Comparison of ENCODE assay signal across 13 cellular contexts in genomic region chr7:105000927-105001336, GRCh38. TPM values are rescaled to one million over a fixed set of nuclear protein-coding genes. Genes with fewer than 3 reads are reported as not detected.
DNase-seq lines count a peak whose midpoint lies in the region; ATAC-seq and TF ChIP-seq lines count a peak whose summit lies in the region.
"Had no signal": no experiment of that assay in that cellular context is flagged by ENCODE, and none has a peak within 500 bp of the region (broad histone marks: within the 10 kb centered on the region; RNA-seq: fewer than 3 reads in every experiment).

No MANE protein-coding gene starts in this region.

- H3K27ac Mint-ChIP-seq in activated CD4-positive, alpha-beta memory T cell treated with anti-CD3 and anti-CD28 coated beads, Interleukin-2, amount 10 ng/mL, durations not matched to agents 7 days and 5 days = peak overlapping the region; percentile 49
- no peak overlapping the region for H3K27ac Mint-ChIP-seq in activated CD4-positive, alpha-beta memory T cell treated with anti-CD3 and anti-CD28 coated beads for 36 hours
- H3K27ac Mint-ChIP-seq in stimulated activated memory B cell treated with anti-CD40 and anti-IgM and Interleukin-4, amounts not matched to agents 10 μg/mL and 1 μg/mL and 100 μg/mL, for 72 hours = peak overlapping the region; percentile 41

- H3K4me3 ChIP-seq in Panc1 (ENCODE audit: low read depth in 2 of 2, low read length in 2 of 2) = no peak overlapping the region
- no peak overlapping the region for H3K4me3 ChIP-seq in gastroesophageal sphincter

- no peaks in the 10 kb centered on the region for H3K9me3 ChIP-seq in Panc1 (ENCODE audit: control insufficient read depth, insufficient read depth, low read depth, low read length)
- H3K9me3 ChIP-seq in gastroesophageal sphincter = no peaks in the 10 kb centered on the region

- intact Hi-C loops in activated CD4-positive, alpha-beta memory T cell treated with anti-CD3 and anti-CD28 coated beads for 36 hours (cut with micrococcal nuclease) = no loop called here
- intact Hi-C loops in Panc1 (cut with micrococcal nuclease; ENCODE audit: unreplicated experiment) = no loop called here

- H3K9me3 Mint-ChIP-seq in activated CD4-positive, alpha-beta memory T cell treated with anti-CD3 and anti-CD28 coated beads, Interleukin-2, amount 10 ng/mL, durations not matched to agents 7 days and 5 days = no peaks in the 10 kb centered on the region
- H3K9me3 Mint-ChIP-seq in activated CD4-positive, alpha-beta memory T cell treated with anti-CD3 and anti-CD28 coated beads for 36 hours = no peaks in the 10 kb centered on the region
- H3K9me3 Mint-ChIP-seq in stimulated activated memory B cell treated with anti-CD40 and anti-IgM and Interleukin-4, amounts not matched to agents 10 μg/mL and 1 μg/mL and 100 μg/mL, for 72 hours = no peaks in the 10 kb centered on the region
- H3K9me3 Mint-ChIP-seq: nephron had no signal

- no TSS peak for BruUV-seq in Panc1 (replicated peaks; lab: Mats Ljungman, UMichigan)

- ATAC-seq in Panc1 (peak; percentile 42; the same call in 1 of the 2 replicates), gastroesophageal sphincter (no peak)
- ATAC-seq in stimulated activated memory B cell treated with anti-CD40 and anti-IgM and Interleukin-4, amounts not matched to agents 10 μg/mL and 1 μg/mL and 100 μg/mL, for 72 hours = no peak
- ATAC-seq: HCT116 had no signal

- no peak overlapping the region for H3K4me3 Mint-ChIP-seq in activated CD4-positive, alpha-beta memory T cell treated with anti-CD3 and anti-CD28 coated beads, Interleukin-2, amount 10 ng/mL, durations not matched to agents 7 days and 5 days
- H3K4me3 Mint-ChIP-seq in activated CD4-positive, alpha-beta memory T cell treated with anti-CD3 and anti-CD28 coated beads for 36 hours = no peak overlapping the region
- H3K4me3 Mint-ChIP-seq in stimulated activated memory B cell treated with anti-CD40 and anti-IgM and Interleukin-4, amounts not matched to agents 10 μg/mL and 1 μg/mL and 100 μg/mL, for 72 hours = no peak overlapping the region
- H3K4me3 Mint-ChIP-seq: nephron had no signal

- DNase-seq in activated CD4-positive, alpha-beta memory T cell treated with anti-CD3 and anti-CD28 coated beads, Interleukin-2, amount 10 ng/mL, durations not matched to agents 7 days and 5 days = no peak
- DNase-seq in activated CD4-positive, alpha-beta memory T cell treated with anti-CD3 and anti-CD28 coated beads for 36 hours = no peak
- no peak for DNase-seq in Panc1 (ENCODE audit: low read depth, low spot score)
- DNase-seq in NOMO-1 (lab: John Stamatoyannopoulos, UW; ENCODE audit: unreplicated experiment in 2 of 2) = no peak
- DNase-seq in HuH-7 (ENCODE audit: low spot score) = no peak
- DNase-seq in central memory CD4-positive, alpha-beta T cell = no peak
- DNase-seq: NCI-H1694 treated with DMSO at 0.1 percent for 48 hours, NCI-H526 treated with DMSO at 0.1 percent for 48 hours, T-helper 9 cell had no signal

- peaks cover 48% of the 10 kb centered on the region for H3K4me1 ChIP-seq in Panc1 (ENCODE audit: control insufficient read depth, insufficient read depth, low read length)
- peaks cover 33 to 100% (median 44%) of the 10 kb centered on the region in 3 donors for H3K4me1 ChIP-seq in gastroesophageal sphincter

- H3K27ac ChIP-seq in Panc1 (ENCODE audit: low read length) = no peak overlapping the region
- H3K27ac ChIP-seq in gastroesophageal sphincter = peak overlapping the region in 3 of 4 donors; percentile 49 to 98 (median 52)

- TF ChIP-seq POLR2A in gastroesophageal sphincter (IDR thresholded peaks at IDR 0.05) = no peak

- H3K27me3 Mint-ChIP-seq in activated CD4-positive, alpha-beta memory T cell treated with anti-CD3 and anti-CD28 coated beads, Interleukin-2, amount 10 ng/mL, durations not matched to agents 7 days and 5 days = no peaks in the 10 kb centered on the region
- no peaks in the 10 kb centered on the region for H3K27me3 Mint-ChIP-seq in activated CD4-positive, alpha-beta memory T cell treated with anti-CD3 and anti-CD28 coated beads for 36 hours
- no peaks in the 10 kb centered on the region for H3K27me3 Mint-ChIP-seq in stimulated activated memory B cell treated with anti-CD40 and anti-IgM and Interleukin-4, amounts not matched to agents 10 μg/mL and 1 μg/mL and 100 μg/mL, for 72 hours

- POLR2A ChIA-PET in activated CD4-positive, alpha-beta memory T cell treated with anti-CD3 and anti-CD28 coated beads, Interleukin-2, amount 10 ng/mL, durations not matched to agents 7 days and 5 days (lab: Charles Lee) = interaction anchor here (3.1 to 19.3 kb wide), 4 partner anchors 10 to 15 kb away, joined by 17 to 822 read pairs (median 22); partner anchors contain the start of gene KMT2E
- POLR2A ChIA-PET in activated CD4-positive, alpha-beta memory T cell treated with anti-CD3 and anti-CD28 coated beads for 36 hours (lab: Charles Lee) = interaction anchor here (2.6 kb wide), 1 partner anchor 11 kb away, joined by 18 read pairs; no protein-coding TSS in a partner anchor
- POLR2A ChIA-PET in Panc1 (lab: Charles Lee) = interaction anchor here (0.7 to 1.3 kb wide), 2 partner anchors 10 to 12 kb away, joined by 3 to 4 read pairs; no protein-coding TSS in a partner anchor

- H3K36me3 ChIP-seq in Panc1 (ENCODE audit: control insufficient read depth, insufficient read depth, low read length) (peaks cover 5% of the 10 kb centered on the region; the same call in 1 of the 2 replicates), gastroesophageal sphincter (no peaks in the 10 kb centered on the region)

- no peaks in the 10 kb centered on the region for H3K27me3 ChIP-seq in Panc1 (ENCODE audit: control insufficient read depth, insufficient read depth, low read length)
- no peaks in the 10 kb centered on the region for H3K27me3 ChIP-seq in gastroesophageal sphincter

- TF ChIP-seq CTCF in Panc1 (IDR thresholded peaks at IDR 0.05) (no peak), gastroesophageal sphincter (IDR thresholded peaks at IDR 0.05) (no peak)

- CTCF ChIA-PET in activated CD4-positive, alpha-beta memory T cell treated with anti-CD3 and anti-CD28 coated beads, Interleukin-2, amount 10 ng/mL, durations not matched to agents 7 days and 5 days (lab: Charles Lee) = interaction anchor here (1.3 to 7.6 kb wide), 2 partner anchors 8 to 18 kb away, joined by 3 to 66 read pairs; no protein-coding TSS in a partner anchor
- CTCF ChIA-PET in activated CD4-positive, alpha-beta memory T cell treated with anti-CD3 and anti-CD28 coated beads for 36 hours (lab: Charles Lee) = interaction anchor here (0.8 kb wide), 1 partner anchor 20 kb away, joined by 3 read pairs; no protein-coding TSS in a partner anchor
- CTCF ChIA-PET in Panc1 (lab: Charles Lee) = no interaction called here

- WGBS in gastroesophageal sphincter (ENCODE audit: low coverage in 1 of 2), 2 donors = 80 to 91% methylated on average over 1 to 7 of the region's 18 CpGs

- H3K36me3 Mint-ChIP-seq in activated CD4-positive, alpha-beta memory T cell treated with anti-CD3 and anti-CD28 coated beads, Interleukin-2, amount 10 ng/mL, durations not matched to agents 7 days and 5 days (ENCODE audit: low read depth) = peaks cover 51% of the 10 kb centered on the region
- H3K36me3 Mint-ChIP-seq in activated CD4-positive, alpha-beta memory T cell treated with anti-CD3 and anti-CD28 coated beads for 36 hours = peaks cover 24% of the 10 kb centered on the region
- H3K36me3 Mint-ChIP-seq in stimulated activated memory B cell treated with anti-CD40 and anti-IgM and Interleukin-4, amounts not matched to agents 10 μg/mL and 1 μg/mL and 100 μg/mL, for 72 hours = peaks cover 44% of the 10 kb centered on the region

- H3K4me1 Mint-ChIP-seq in activated CD4-positive, alpha-beta memory T cell treated with anti-CD3 and anti-CD28 coated beads, Interleukin-2, amount 10 ng/mL, durations not matched to agents 7 days and 5 days = peaks cover 75% of the 10 kb centered on the region
- peaks cover 84% of the 10 kb centered on the region for H3K4me1 Mint-ChIP-seq in activated CD4-positive, alpha-beta memory T cell treated with anti-CD3 and anti-CD28 coated beads for 36 hours (ENCODE audit: low read depth)
- peaks cover 73% of the 10 kb centered on the region for H3K4me1 Mint-ChIP-seq in stimulated activated memory B cell treated with anti-CD40 and anti-IgM and Interleukin-4, amounts not matched to agents 10 μg/mL and 1 μg/mL and 100 μg/mL, for 72 hours

- in situ Hi-C loops in Panc1 (cut with HindIII; ENCODE audit: low pct_unique_long_range_greater_than_20kb, low sequenced_read_pairs) = no loop called here

- no peak for TF ChIP-seq EP300 in gastroesophageal sphincter (IDR thresholded peaks at IDR 0.05)

RNA-seq across cellular contexts. Expression of gene KMT2E, which starts 13.1 kb away (rescaled TPM):
- total RNA-seq in activated CD4-positive, alpha-beta memory T cell treated with anti-CD3 and anti-CD28 coated beads, Interleukin-2, amount 10 ng/mL, durations not matched to agents 7 days and 5 days = 100 to 1,000 TPM; 122 to 128 TPM
- total RNA-seq in activated CD4-positive, alpha-beta memory T cell treated with anti-CD3 and anti-CD28 coated beads for 36 hours = 10 to 100 TPM; 92.1 to 98.6 TPM
- total RNA-seq in Panc1 (2021; ENCODE audit: unreplicated experiment) (51.4 TPM), gastroesophageal sphincter (100 to 1,000 TPM in 3 of 4 donors, 10 to 100 TPM in 1; 90.6 to 187 (median 112) TPM)
- 20.9 TPM for polyA plus RNA-seq in Panc1 (2012; ENCODE audit: insufficient read length)
